ENCODE assay signal across 15 cellular contexts in genomic region chr6:18515767-18516166, GRCh38.
DNase-seq lines count a peak whose midpoint lies in the region; ATAC-seq and TF ChIP-seq lines count a peak whose summit lies in the region.
"Had no signal": no experiment of that assay in that cellular context is flagged by ENCODE, and none has a peak within 500 bp of the region (broad histone marks: within the 10 kb centered on the region; RNA-seq: fewer than 3 reads in every experiment).

No MANE protein-coding gene starts in this region.

- in situ Hi-C loops in transverse colon (cut with MboI; ENCODE audit: low pct_ligation_motif_present in 1 of 4, low pct_unique_long_range_greater_than_20kb in 1 of 4, low sequenced_read_pairs in 3 of 4): no loop called here

- TF ChIP-seq POLR2A in transverse colon (IDR thresholded peaks at IDR 0.05): no peak

- POLR2A ChIA-PET in GM10248 (lab: Yijun Ruan, JAX): no interaction called here

- TF ChIP-seq CTCF in transverse colon (IDR thresholded peaks at IDR 0.05) (no peak), GM10248 (IDR thresholded peaks at IDR 0.05; ENCODE audit: control extremely low read depth, extremely low read depth, low read depth, missing control alignments) (no peak)

- H3K4me3 ChIP-seq in skeletal muscle satellite cell (ENCODE audit: low read length): no peak overlapping the region
- no peak overlapping the region for H3K4me3 ChIP-seq in transverse colon
- H3K4me3 ChIP-seq: lung had no signal

- 83 to 89% methylated on average over 1 of the region's 1 CpG for WGBS in transverse colon (ENCODE audit: low coverage in 1 of 2), 2 donors

- no peaks in the 10 kb centered on the region for H3K36me3 ChIP-seq in skeletal muscle satellite cell (ENCODE audit: insufficient read depth, low read length)
- H3K36me3 ChIP-seq in transverse colon: no peaks in the 10 kb centered on the region

- intact Hi-C loops in transverse colon (cut with DNase I; ENCODE audit: low total_unique reads): no loop called here

- no peak overlapping the region for H3K27ac ChIP-seq in transverse colon

- H3K4me2 ChIP-seq in skeletal muscle satellite cell (ENCODE audit: low read length): peak overlapping the region; percentile 26

- TF ChIP-seq EP300 in transverse colon (IDR thresholded peaks at IDR 0.05; ENCODE audit: low read depth): no peak

- DNase-seq in HCEC 1CT (peak; percentile 11), foreskin melanocyte (peak; percentile 82), NCI-H2029 (lab: John Stamatoyannopoulos, UW) (no peak), transverse colon (no peak), Ammon's horn (ENCODE audit: low spot score) (no peak), GM10248 (ENCODE audit: extremely low spot score) (no peak)
- DNase-seq: activated naive CD8-positive, alpha-beta T cell treated with anti-CD3 and anti-CD28 coated beads, Interleukin-2, amount 10 ng/mL, durations not matched to agents 7 days and 5 days; GF-D8; naive thymus-derived CD4-positive, alpha-beta T cell; NCI-H2081; NCI-H524; SHP77 treated with DMSO at 0.1 percent for 48 hours had no signal

- no peaks in the 10 kb centered on the region for H3K27me3 ChIP-seq in skeletal muscle satellite cell (ENCODE audit: control insufficient read depth, insufficient read depth, low read length)
- no peaks in the 10 kb centered on the region for H3K27me3 ChIP-seq in transverse colon

- ATAC-seq in SK-N-SH treated with all-trans-retinoic acid at 6 μM for 48 hours: peak; percentile 54; the same call in 2 of the 3 replicates
- ATAC-seq: naive thymus-derived CD4-positive, alpha-beta T cell had no signal

- no peak overlapping the region for H3K9ac ChIP-seq in skeletal muscle satellite cell (ENCODE audit: low read depth, low read length)

- H3K9me3 ChIP-seq in skeletal muscle satellite cell (replicated peaks; ENCODE audit: low read length) (no peaks in the 10 kb centered on the region), transverse colon (no peaks in the 10 kb centered on the region)

- peaks cover 11% of the 10 kb centered on the region for H3K4me1 ChIP-seq in skeletal muscle satellite cell (ENCODE audit: control insufficient read depth, insufficient read depth, low read length)
- no peaks in the 10 kb centered on the region for H3K4me1 ChIP-seq in transverse colon

- CTCF ChIA-PET in GM10248 (lab: Yijun Ruan, JAX): interaction anchor here (0.8 to 1.4 kb wide), 4 partner anchors 9 to 394 kb away, joined by 3 to 7 read pairs (median 3); no protein-coding TSS in a partner anchor

TF ChIP-seq in SK-N-SH treated with all-trans-retinoic acid at 6 μM for 48 hours, 23 proteins besides CTCF, POLR2A, EP300 and RAD21:
- TF ChIP-seq POU6F1 (CRISPR knock-in tag; IDR thresholded peaks at IDR 0.05; ENCODE audit: borderline replicate concordance, low read depth) (no peak), ZC3H10 (CRISPR knock-in tag; IDR thresholded peaks at IDR 0.05) (no peak), CREB5 (CRISPR knock-in tag; IDR thresholded peaks at IDR 0.05; ENCODE audit: low read depth) (no peak), RARB (CRISPR knock-in tag; IDR thresholded peaks at IDR 0.05) (no peak), TCF4 (CRISPR knock-in tag; IDR thresholded peaks at IDR 0.05; ENCODE audit: borderline replicate concordance) (no peak), ZNF70 (CRISPR knock-in tag; IDR thresholded peaks at IDR 0.05) (no peak), GLIS3 (CRISPR knock-in tag; IDR thresholded peaks at IDR 0.05) (no peak), SNAI2 (CRISPR knock-in tag; IDR thresholded peaks at IDR 0.05) (no peak), ZFP3 (CRISPR knock-in tag; IDR thresholded peaks at IDR 0.05) (no peak), ZNF8 (CRISPR knock-in tag; IDR thresholded peaks at IDR 0.05) (no peak), ESRRG (CRISPR knock-in tag; IDR thresholded peaks at IDR 0.05) (no peak), ARNTL (CRISPR knock-in tag; IDR thresholded peaks at IDR 0.05; ENCODE audit: borderline replicate concordance, low read depth) (no peak), TOX (CRISPR knock-in tag; IDR thresholded peaks at IDR 0.05; ENCODE audit: borderline replicate concordance) (no peak), BACH2 (CRISPR knock-in tag; IDR thresholded peaks at IDR 0.05; ENCODE audit: borderline replicate concordance) (no peak), PPARA (CRISPR knock-in tag; IDR thresholded peaks at IDR 0.05; ENCODE audit: borderline replicate concordance) (no peak), ISL1 (CRISPR knock-in tag; IDR thresholded peaks at IDR 0.05) (no peak), ZFP30 (CRISPR knock-in tag; IDR thresholded peaks at IDR 0.05) (no peak), PATZ1 (CRISPR knock-in tag; IDR thresholded peaks at IDR 0.05; ENCODE audit: borderline replicate concordance) (no peak), CSDC2 (CRISPR knock-in tag; IDR thresholded peaks at IDR 0.05) (no peak), OSR1 (CRISPR knock-in tag; IDR thresholded peaks at IDR 0.05) (no peak)

Comparison
In these comparisons a context has a peak if more than half of its experiments do, and no peak if none do; other contexts are left out.
1. DNase-seq: peak in HCEC 1CT (single experiment) and foreskin melanocyte (single experiment); none in NCI-H2029 (single experiment), transverse colon (single experiment), Ammon's horn (single experiment) and GM10248 (single experiment).